ENCODE assay signal across 10 cellular contexts in the genomic region with DNA sequence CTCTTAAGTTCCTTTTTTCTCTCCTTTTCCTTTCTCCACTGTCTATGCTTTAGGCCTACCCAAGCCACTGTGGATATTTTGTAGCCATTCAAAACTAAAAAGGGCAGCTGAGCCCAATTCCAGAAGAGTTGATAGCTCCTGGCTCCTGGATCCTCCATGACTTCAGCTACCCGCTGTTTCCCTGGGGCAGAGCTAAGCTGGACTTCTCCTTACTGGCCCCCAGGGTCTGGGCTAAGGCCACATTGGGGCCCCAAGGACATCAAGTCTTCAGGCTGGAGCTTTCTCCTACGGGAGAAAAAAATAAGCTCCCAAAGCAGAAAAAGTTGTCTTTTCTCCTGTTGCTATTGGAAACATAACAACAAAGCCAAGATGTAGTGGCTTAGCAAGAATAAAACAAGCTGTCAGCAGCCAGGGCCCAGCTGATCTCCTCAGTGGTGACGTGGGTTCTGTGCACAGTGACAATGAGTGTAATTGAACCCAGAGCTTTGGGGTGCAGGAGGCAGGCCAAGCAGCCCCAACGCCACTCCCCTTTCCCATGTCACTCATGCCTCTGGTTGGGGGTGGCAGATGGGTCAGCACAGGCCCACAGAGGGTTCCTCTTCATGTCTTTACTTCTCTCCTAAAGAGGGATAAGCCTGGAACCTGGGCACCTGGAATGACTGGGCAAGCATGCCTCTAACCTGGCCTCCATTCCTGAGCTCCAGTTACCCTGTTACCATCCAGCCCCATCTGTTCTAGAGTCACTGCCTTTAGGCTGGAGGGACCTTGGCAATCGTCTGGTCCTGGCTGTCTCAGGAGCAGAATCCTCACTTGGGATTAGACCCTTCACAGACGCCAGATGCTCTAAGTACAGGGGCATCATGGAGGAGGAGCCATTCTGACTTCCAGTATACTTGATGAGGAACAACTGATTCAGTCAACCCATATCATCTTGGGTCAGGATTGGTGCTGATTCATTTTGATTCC.
DNase-seq lines count a peak whose midpoint lies in the region; FAIRE-seq and TF ChIP-seq lines count a peak whose summit lies in the region.
"Had no signal": no experiment of that assay in that cellular context is flagged by ENCODE, and none has a peak within 500 bp of the region (broad histone marks: within the 10 kb centered on the region; RNA-seq: fewer than 3 reads in every experiment).

No MANE protein-coding gene starts in this region.

- H3K9me2 ChIP-seq in GM23248 (ENCODE audit: insufficient read depth): no peaks in the 10 kb centered on the region

- H3F3A ChIP-seq in GM23248 (ENCODE audit: insufficient read depth) (no peaks in the 10 kb centered on the region), smooth muscle cell (ENCODE audit: low read depth) (peaks cover 11% of the 10 kb centered on the region)

- no peak overlapping the region for H2AFZ ChIP-seq in GM23248
- H2AFZ ChIP-seq in smooth muscle cell (ENCODE audit: low read depth): no peak overlapping the region

- H3K27ac ChIP-seq in GM23248 (peak overlapping the region; percentile 35; the same call in 1 of the 2 replicates), layer of hippocampus (ENCODE audit: low read depth, low read length) (peak overlapping the region; percentile 54), smooth muscle cell (ENCODE audit: low read depth) (peak overlapping the region; percentile 91)
- H3K27ac ChIP-seq: KMS-11 had no signal

- H4K20me1 ChIP-seq in GM23248 (ENCODE audit: insufficient read depth) (no peaks in the 10 kb centered on the region), smooth muscle cell (ENCODE audit: low read depth) (no peaks in the 10 kb centered on the region)

- H3K36me3 ChIP-seq in GM23248 (ENCODE audit: low read depth): no peaks in the 10 kb centered on the region
- H3K36me3 ChIP-seq in smooth muscle cell (ENCODE audit: low read depth): no peaks in the 10 kb centered on the region

- H3K4me2 ChIP-seq in GM23248 (ENCODE audit: unreplicated experiment) (no peak overlapping the region), smooth muscle cell (no peak overlapping the region)
- H3K4me2 ChIP-seq: KMS-11 had no signal

- in situ Hi-C loops in GM23248 (cut with MboI): no loop called here

- H3K9ac ChIP-seq in GM23248: peak overlapping the region; percentile 59; the same call in 1 of the 2 replicates
- H3K9ac ChIP-seq in smooth muscle cell (ENCODE audit: low read depth): peak overlapping the region; percentile 77
- H3K9ac ChIP-seq: KMS-11 had no signal

- TF ChIP-seq CTCF in cardiac fibroblast (IDR thresholded peaks at IDR 0.05; ENCODE audit: low read depth, low read length): no peak
- TF ChIP-seq CTCF in smooth muscle cell (IDR thresholded peaks at IDR 0.05; ENCODE audit: borderline replicate concordance, insufficient read depth, poor library complexity, severe bottlenecking): no peak
- no peak for TF ChIP-seq CTCF in GM10248 (IDR thresholded peaks at IDR 0.05; ENCODE audit: control extremely low read depth, extremely low read depth, low read depth, missing control alignments)

- H3K27me3 ChIP-seq in GM23248 (replicated peaks; ENCODE audit: insufficient read depth) (no peaks in the 10 kb centered on the region), layer of hippocampus (ENCODE audit: control insufficient read depth, insufficient read depth, low read length) (no peaks in the 10 kb centered on the region), smooth muscle cell (ENCODE audit: low read depth) (no peaks in the 10 kb centered on the region)

- no peak overlapping the region for H3K4me3 ChIP-seq in GM23248
- H3K4me3 ChIP-seq in cardiac fibroblast (replicated peaks in 1 of 2; ENCODE audit: low read depth in 2 of 2, low read length in 2 of 2): no peak overlapping the region
- H3K4me3 ChIP-seq in smooth muscle cell: no peak overlapping the region

- POLR2A ChIA-PET in GM10248 (lab: Yijun Ruan, JAX): no interaction called here

- no peaks in the 10 kb centered on the region for H3K9me3 ChIP-seq in GM23248 (ENCODE audit: low read depth)
- H3K9me3 ChIP-seq in smooth muscle cell (replicated peaks; ENCODE audit: low read depth): peaks cover 19% of the 10 kb centered on the region

- H3K4me1 ChIP-seq in GM23248 (ENCODE audit: insufficient read depth): peaks cover 7% of the 10 kb centered on the region; the same call in 1 of the 2 replicates
- peaks cover 7% of the 10 kb centered on the region for H3K4me1 ChIP-seq in smooth muscle cell (ENCODE audit: low read depth)

- CTCF ChIA-PET in GM10248 (lab: Yijun Ruan, JAX): no interaction called here

- WGBS in GM23248 (ENCODE audit: low coverage in 1 of 2, low lambda C conversion rate in 2 of 2, missing lambda C conversion rate in 2 of 2), 2 experiments: 30 to 42% methylated on average over 6 of the region's 6 CpGs
- WGBS in smooth muscle cell (ENCODE audit: low lambda C conversion rate): 60% methylated on average over 6 of the region's 6 CpGs

- no peak for FAIRE-seq in GM19239 (lab: Jason Lieb, UNC)

- H3K79me2 ChIP-seq in GM23248 (ENCODE audit: insufficient read depth): no peaks in the 10 kb centered on the region
- peaks cover 3% of the 10 kb centered on the region for H3K79me2 ChIP-seq in smooth muscle cell (ENCODE audit: low read depth)

- peak; percentile 83 for DNase-seq in GM23248
- peak; percentile 77 to 81 for DNase-seq in cardiac fibroblast (ENCODE audit: low read depth in 2 of 2)
- no peak for DNase-seq in smooth muscle cell (lab: John Stamatoyannopoulos, UW; ENCODE audit: unreplicated experiment)
- DNase-seq in GF-D8 (lab: John Stamatoyannopoulos, UW): no peak
- DNase-seq in GM19239 (ENCODE audit: insufficient read length, low spot score): no peak
- no peak for DNase-seq in NCI-H345 (lab: John Stamatoyannopoulos, UW)
- no peak for DNase-seq in GM10248 (ENCODE audit: extremely low spot score)
- DNase-seq: activated CD4-positive, alpha-beta T cell treated with anti-CD3 and anti-CD28 coated beads for 1 hour had no signal

Comparison
In these comparisons a context has a peak if more than half of its experiments do, and no peak if none do; other contexts are left out.
1. DNase-seq: peak in GM23248 (single experiment) and cardiac fibroblast (2 of 2); none in smooth muscle cell (single experiment), GF-D8 (single experiment), GM19239 (single experiment), NCI-H345 (single experiment) and GM10248 (single experiment).
2. H3K27ac ChIP-seq: peak in every context shown above with its lines; median percentile 91 in smooth muscle cell; 54 in layer of hippocampus; 35 in GM23248.